ENCODE assay signal across 8 cellular contexts in the genomic region with DNA sequence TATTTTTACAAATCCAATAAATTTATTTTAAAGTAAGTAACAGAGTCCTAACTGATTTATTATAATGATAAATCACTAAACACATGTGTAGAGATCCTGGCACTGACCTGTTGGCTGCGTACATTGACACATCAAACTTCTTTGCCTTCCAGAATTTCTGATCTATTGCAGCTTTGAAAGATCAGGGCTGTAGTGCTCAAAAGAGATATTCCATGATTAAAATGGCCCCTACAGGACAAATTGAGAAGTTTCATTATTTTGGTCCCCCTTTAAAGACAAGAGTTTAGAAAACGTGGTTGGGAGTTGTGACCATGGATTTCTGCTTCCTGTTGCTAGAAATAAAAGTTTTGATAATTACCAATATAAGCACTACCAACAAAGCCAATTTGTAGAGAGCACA.
DNase-seq lines count a peak whose midpoint lies in the region; ATAC-seq and TF ChIP-seq lines count a peak whose summit lies in the region.

No MANE protein-coding gene starts in this region.

- H3K9me3 ChIP-seq in right cardiac atrium (ENCODE audit: control insufficient read depth, low read length), result no peaks in the 10 kb centered on the region
- H3K9me3 ChIP-seq in tibial artery, result no peaks in the 10 kb centered on the region
- no peaks in the 10 kb centered on the region for H3K9me3 ChIP-seq in CD4-positive, alpha-beta T cell (ENCODE audit: control insufficient read depth, low read length)

- POLR2A ChIA-PET in CD4-positive, alpha-beta T cell (lab: Charles Lee), result no interaction called here

- H3K27me3 Mint-ChIP-seq in T-helper 2 cell treated with Interferon-gamma antibody and Interleukin-4, amounts not matched to agents 5 μg/mL and 100 μg/mL, for 36 hours (ENCODE audit: low read depth), result peaks cover 2% of the 10 kb centered on the region
- H3K27me3 Mint-ChIP-seq in CD4-positive, alpha-beta T cell, result no peaks in the 10 kb centered on the region

- TF ChIP-seq CTCF in LNCaP clone FGC (IDR thresholded peaks at IDR 0.05; ENCODE audit: control insufficient read depth, extremely low read depth, insufficient read depth), result peak; percentile 61
- TF ChIP-seq CTCF in VCaP (conservative IDR thresholded peaks at IDR 0.05), result peak; percentile 35; the same call in 1 of the 2 replicates
- peak; percentile 56 to 70 for TF ChIP-seq CTCF in tibial artery (IDR thresholded peaks at IDR 0.05)
- TF ChIP-seq CTCF in CD4-positive, alpha-beta T cell (IDR thresholded peaks at IDR 0.05), result no peak

- H3K4me1 ChIP-seq in right cardiac atrium (ENCODE audit: control insufficient read depth, insufficient read depth, low read length), result no peaks in the 10 kb centered on the region
- H3K4me1 ChIP-seq in tibial artery, result no peaks in the 10 kb centered on the region

- peak; percentile 46 to 74 for ATAC-seq in right cardiac atrium
- no peak for ATAC-seq in GM19467 (IDR thresholded peaks at IDR 0.05; ENCODE audit: unreplicated experiment)
- no peak for ATAC-seq in CD4-positive, alpha-beta T cell (ENCODE audit: poor library complexity)

- no peak overlapping the region for H3K4me3 Mint-ChIP-seq in T-helper 2 cell treated with Interferon-gamma antibody and Interleukin-4, amounts not matched to agents 5 μg/mL and 100 μg/mL, for 36 hours
- H3K4me3 Mint-ChIP-seq in CD4-positive, alpha-beta T cell, result no peak overlapping the region

- H3K36me3 ChIP-seq in tibial artery, result no peaks in the 10 kb centered on the region

- H3K27ac ChIP-seq in VCaP, result no peak overlapping the region
- H3K27ac ChIP-seq in right cardiac atrium (ENCODE audit: low read length), result no peak overlapping the region
- no peak overlapping the region for H3K27ac ChIP-seq in tibial artery
- H3K27ac ChIP-seq in CD4-positive, alpha-beta T cell (ENCODE audit: low read depth, low read length), result no peak overlapping the region

- H3K4me1 Mint-ChIP-seq in T-helper 2 cell treated with Interferon-gamma antibody and Interleukin-4, amounts not matched to agents 5 μg/mL and 100 μg/mL, for 36 hours (ENCODE audit: low read depth), result no peaks in the 10 kb centered on the region
- no peaks in the 10 kb centered on the region for H3K4me1 Mint-ChIP-seq in CD4-positive, alpha-beta T cell (ENCODE audit: low read depth)

- intact Hi-C loops in right cardiac atrium (cut with DNase I) (loop anchor here in 3 of 4 donors (5.0 to 10.0 kb wide), 3 partner anchors 87 to 137 kb away; a partner anchor contains a TSS), tibial artery (cut with DNase I; ENCODE audit: low total_unique reads) (loop anchor here (10.0 kb wide), 1 partner anchor 59 kb away; no protein-coding TSS in a partner anchor)
- intact Hi-C loops in CD4-positive, alpha-beta T cell (cut with DNase I, micrococcal nuclease), result no loop called here

- 32% methylated on average over 2 of the region's 2 CpGs for WGBS in right cardiac atrium

- CTCF ChIA-PET in CD4-positive, alpha-beta T cell (lab: Charles Lee), result no interaction called here

- peak; percentile 34 for DNase-seq in D341Med (ENCODE audit: low spot score)
- no peak for DNase-seq in LNCaP clone FGC (ENCODE audit: low read depth)
- no peak for DNase-seq in right cardiac atrium
- no peak for DNase-seq in tibial artery
- DNase-seq in T-helper 2 cell treated with Interferon-gamma antibody and Interleukin-4, amounts not matched to agents 5 μg/mL and 100 μg/mL, for 36 hours (ENCODE audit: low spot score), result no peak
- DNase-seq in CD4-positive, alpha-beta T cell, result no peak

- H3K36me3 Mint-ChIP-seq in T-helper 2 cell treated with Interferon-gamma antibody and Interleukin-4, amounts not matched to agents 5 μg/mL and 100 μg/mL, for 36 hours (ENCODE audit: low read depth), result no peaks in the 10 kb centered on the region
- H3K36me3 Mint-ChIP-seq in CD4-positive, alpha-beta T cell (ENCODE audit: low read depth), result no peaks in the 10 kb centered on the region

- H3K27me3 ChIP-seq in right cardiac atrium (ENCODE audit: control insufficient read depth, insufficient read depth) (no peaks in the 10 kb centered on the region), tibial artery (no peaks in the 10 kb centered on the region)
- H3K27me3 ChIP-seq in CD4-positive, alpha-beta T cell (ENCODE audit: control insufficient read depth, insufficient read depth, low read length), result no peaks in the 10 kb centered on the region

- H3K4me3 ChIP-seq in LNCaP clone FGC (ENCODE audit: low read depth, low read length), result no peak overlapping the region
- no peak overlapping the region for H3K4me3 ChIP-seq in right cardiac atrium (ENCODE audit: low read length)
- H3K4me3 ChIP-seq in tibial artery, result no peak overlapping the region

- no peak overlapping the region for H3K27ac Mint-ChIP-seq in T-helper 2 cell treated with Interferon-gamma antibody and Interleukin-4, amounts not matched to agents 5 μg/mL and 100 μg/mL, for 36 hours
- H3K27ac Mint-ChIP-seq in CD4-positive, alpha-beta T cell, result no peak overlapping the region

- H3K9me3 Mint-ChIP-seq in T-helper 2 cell treated with Interferon-gamma antibody and Interleukin-4, amounts not matched to agents 5 μg/mL and 100 μg/mL, for 36 hours, result no peaks in the 10 kb centered on the region
- H3K9me3 Mint-ChIP-seq in CD4-positive, alpha-beta T cell, result no peaks in the 10 kb centered on the region

Comparison
In these comparisons a context has a peak if more than half of its experiments do, and no peak if none do; other contexts are left out.
1. ATAC-seq: peak in right cardiac atrium (2 of 2); none in GM19467 (single experiment) and CD4-positive, alpha-beta T cell (single experiment).
2. intact Hi-C loops: an anchor here in right cardiac atrium (5.0 to 10.0 kb wide) and tibial artery (10.0 kb wide); none called in CD4-positive, alpha-beta T cell.